8 cellular contexts compared by ENCODE assay signal in the genomic region with DNA sequence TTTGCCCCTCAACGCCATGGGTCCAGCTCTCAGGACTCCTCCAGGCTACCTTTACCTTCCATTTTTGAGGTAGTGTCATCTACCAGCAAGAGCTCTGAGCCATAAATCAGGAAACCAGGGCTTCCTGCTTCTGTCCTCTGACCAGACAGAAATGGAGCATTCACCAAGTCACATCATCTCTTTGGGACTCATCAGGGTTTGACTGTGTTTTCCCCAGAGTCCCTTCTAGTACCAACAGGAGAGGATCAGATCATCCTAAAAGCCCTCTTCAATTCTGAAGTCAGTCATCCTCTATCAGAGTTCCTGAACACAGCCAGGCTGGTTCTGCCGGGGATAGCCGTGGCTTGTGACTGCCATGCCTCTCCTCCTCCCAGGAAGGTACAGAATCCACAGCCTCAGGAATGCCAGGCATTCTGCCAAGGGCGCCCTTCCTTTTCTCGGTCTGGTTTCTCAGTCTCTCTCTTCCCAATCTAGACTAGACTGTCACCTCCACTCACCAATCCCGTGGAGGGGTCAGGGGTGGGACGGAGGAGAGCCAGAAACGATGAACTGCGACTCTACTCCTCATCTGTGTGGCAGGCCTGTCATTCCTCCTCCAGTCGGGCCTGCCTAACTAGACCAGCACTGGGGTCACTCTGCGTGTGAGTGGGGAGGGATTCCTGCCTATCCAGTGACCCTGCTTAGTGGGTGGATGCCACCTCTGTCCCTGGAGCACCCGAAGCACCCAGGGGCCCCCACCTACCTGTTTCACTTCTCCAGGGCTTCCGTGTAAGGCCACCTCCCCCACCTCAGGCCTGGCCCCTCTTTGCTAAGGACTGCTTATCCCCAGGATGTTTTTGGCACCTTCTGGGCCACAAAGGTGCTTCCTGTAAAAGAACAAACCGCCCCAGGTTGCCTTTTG. TPM values are rescaled to one million over a fixed set of nuclear protein-coding genes. Genes with fewer than 3 reads are reported as not detected.
DNase-seq lines count a peak whose midpoint lies in the region; ATAC-seq and TF ChIP-seq lines count a peak whose summit lies in the region.

No MANE protein-coding gene starts in this region.

- peak; percentile 66 for ATAC-seq in SK-N-SH treated with all-trans-retinoic acid at 6 μM for 48 hours

- H3K4me3 ChIP-seq in BLaER1 treated with 17β-estradiol and CSF1 and Interleukin-3, amounts not matched to agents 10 nM and 100 nM, result no peak overlapping the region
- H3K4me3 ChIP-seq in colonic mucosa, result no peak overlapping the region
- no peak overlapping the region for H3K4me3 ChIP-seq in muscle layer of duodenum (ENCODE audit: low read depth in 1 of 2, low read length in 2 of 2)

- H3K4me2 ChIP-seq in BLaER1 treated with 17β-estradiol and CSF1 and Interleukin-3, amounts not matched to agents 10 nM and 100 nM, result peak overlapping the region; percentile 70 to 94 (median 87)

- peak overlapping the region in 6 of 11 experiments; percentile 47 to 77 (median 60); a peak in 10 of 22 replicates for H3K9ac ChIP-seq in BLaER1 treated with 17β-estradiol and CSF1 and Interleukin-3, amounts not matched to agents 10 nM and 100 nM
- H3K9ac ChIP-seq in colonic mucosa (ENCODE audit: low read depth in 2 of 2, low read length in 2 of 2), result peak overlapping the region; percentile 60 to 83

- H3K27me3 ChIP-seq in BLaER1 treated with 17β-estradiol and CSF1 and Interleukin-3, amounts not matched to agents 10 nM and 100 nM, result no peaks in the 10 kb centered on the region
- H3K27me3 ChIP-seq in colonic mucosa (no peaks in the 10 kb centered on the region), muscle layer of duodenum (ENCODE audit: low read depth, low read length) (no peaks in the 10 kb centered on the region)

- no peaks in the 10 kb centered on the region for H3K36me3 ChIP-seq in BLaER1 treated with 17β-estradiol and CSF1 and Interleukin-3, amounts not matched to agents 10 nM and 100 nM
- no peaks in the 10 kb centered on the region for H3K36me3 ChIP-seq in colonic mucosa
- H3K36me3 ChIP-seq in muscle layer of duodenum (ENCODE audit: control insufficient read depth in 1 of 2, insufficient read depth in 2 of 2, low read length in 2 of 2), result no peaks in the 10 kb centered on the region

- TF ChIP-seq CTCF in colonic mucosa (IDR thresholded peaks at IDR 0.05), result no peak

- peaks cover 42 to 60% (median 45%) of the 10 kb centered on the region in 10 experiments for H3K4me1 ChIP-seq in BLaER1 treated with 17β-estradiol and CSF1 and Interleukin-3, amounts not matched to agents 10 nM and 100 nM
- H3K4me1 ChIP-seq in colonic mucosa (peaks cover 21% of the 10 kb centered on the region), muscle layer of duodenum (ENCODE audit: control insufficient read depth in 1 of 2, insufficient read depth in 2 of 2, low read length in 2 of 2) (peaks cover 10 to 12% of the 10 kb centered on the region in 2 donors)

- no peaks in the 10 kb centered on the region for H3K9me3 ChIP-seq in BLaER1 treated with 17β-estradiol and CSF1 and Interleukin-3, amounts not matched to agents 10 nM and 100 nM (replicated peaks in 1 of 11)
- H3K9me3 ChIP-seq in colonic mucosa (no peaks in the 10 kb centered on the region), muscle layer of duodenum (ENCODE audit: control insufficient read depth in 1 of 2, low read length in 2 of 2) (no peaks in the 10 kb centered on the region)

- intact Hi-C loops in colonic mucosa (cut with DNase I), result no loop called here

- peak; percentile 72 for DNase-seq in H4 (ENCODE audit: low spot score)
- peak; percentile 80 for DNase-seq in colonic mucosa
- DNase-seq in NCI-H82 treated with DMSO at 0.1 percent for 48 hours (lab: John Stamatoyannopoulos, UW; ENCODE audit: unreplicated experiment), result no peak
- no peak for DNase-seq in NCI-H748 treated with DMSO at 0.1 percent for 48 hours (lab: John Stamatoyannopoulos, UW)
- DNase-seq in NCI-H2029 treated with DMSO at 0.1 percent for 48 hours (lab: John Stamatoyannopoulos, UW), result no peak

- no peaks in the 10 kb centered on the region for H4K20me1 ChIP-seq in BLaER1 treated with 17β-estradiol and CSF1 and Interleukin-3, amounts not matched to agents 10 nM and 100 nM

- peak overlapping the region in 10 of 11 experiments; percentile 30 to 79 (median 74); a peak in 20 of 22 replicates for H3K27ac ChIP-seq in BLaER1 treated with 17β-estradiol and CSF1 and Interleukin-3, amounts not matched to agents 10 nM and 100 nM
- peak overlapping the region; percentile 94 for H3K27ac ChIP-seq in colonic mucosa
- peak overlapping the region; percentile 81 for H3K27ac ChIP-seq in muscle layer of duodenum (ENCODE audit: low read length)

TF ChIP-seq in SK-N-SH treated with all-trans-retinoic acid at 6 μM for 48 hours, 23 proteins besides CTCF, POLR2A, EP300 and RAD21:
- TF ChIP-seq ZNF565 (CRISPR knock-in tag; conservative IDR thresholded peaks at IDR 0.05; ENCODE audit: low read depth), result no peak
- no peak for TF ChIP-seq ARNTL (CRISPR knock-in tag; IDR thresholded peaks at IDR 0.05; ENCODE audit: borderline replicate concordance, low read depth)
- no peak for TF ChIP-seq PATZ1 (CRISPR knock-in tag; IDR thresholded peaks at IDR 0.05; ENCODE audit: borderline replicate concordance)
- TF ChIP-seq ISL1 (CRISPR knock-in tag; IDR thresholded peaks at IDR 0.05), result no peak
- TF ChIP-seq GLIS3 (CRISPR knock-in tag; IDR thresholded peaks at IDR 0.05), result no peak
- 0 out of 2 replicates have a peak, but pooled peaks have one; percentile 12 for TF ChIP-seq SNAI2 (CRISPR knock-in tag; IDR thresholded peaks at IDR 0.05)

RNA-seq across cellular contexts. Expression of gene CCNL1, which starts 30.9 kb away (rescaled TPM):
- 24.3 and 30.6 TPM in 2 replicates for total RNA-seq in H4 (2014; rRNA removed; shearing (Covaris generic))
- 100 to 1,000 TPM in 1 of 2 donors, 10 to 100 TPM in 1; 76.4 to 103 TPM for total RNA-seq in colonic mucosa

Comparison
In these comparisons a context has a peak if more than half of its experiments do, and no peak if none do; other contexts are left out.
1. DNase-seq: peak in H4 (single experiment) and colonic mucosa (single experiment); none in NCI-H82 treated with DMSO at 0.1 percent for 48 hours (single experiment), NCI-H748 treated with DMSO at 0.1 percent for 48 hours (single experiment) and NCI-H2029 treated with DMSO at 0.1 percent for 48 hours (single experiment).
2. Peak in every context shown above with its lines, with median percentiles within 50 percentile points of each other: H3K27ac ChIP-seq.